2 cellular contexts compared by ENCODE assay signal in genomic region chr6:70944321-70944720, GRCh38. TPM values are rescaled to one million over a fixed set of nuclear protein-coding genes. Genes with fewer than 3 reads are reported as not detected.
"Had no signal": no experiment of that assay in that cellular context is flagged by ENCODE, and none has a peak within 500 bp of the region (broad histone marks: within the 10 kb centered on the region; RNA-seq: fewer than 3 reads in every experiment).

No MANE protein-coding gene starts in this region.

RNA-seq across cellular contexts. Expression of gene B3GAT2, which starts 12.5 kb away (rescaled TPM):
- total RNA-seq: M059J, MCF 10A had no signal
